1 cellular context compared by ENCODE assay signal in genomic region chr12:39297946-39298345, GRCh38.
TF ChIP-seq lines count a peak whose summit lies in the region.

No MANE protein-coding gene starts in this region.

TF ChIP-seq in SK-N-SH, 30 proteins besides CTCF, POLR2A, EP300 and RAD21 (continued from another document):
- TF ChIP-seq FOXM1 (IDR thresholded peaks at IDR 0.05; ENCODE audit: low read depth) (no peak), GATA2 (CRISPR knock-in tag; IDR thresholded peaks at IDR 0.05) (peak; percentile 42)
